21 cellular contexts compared by ENCODE assay signal in the genomic region with DNA sequence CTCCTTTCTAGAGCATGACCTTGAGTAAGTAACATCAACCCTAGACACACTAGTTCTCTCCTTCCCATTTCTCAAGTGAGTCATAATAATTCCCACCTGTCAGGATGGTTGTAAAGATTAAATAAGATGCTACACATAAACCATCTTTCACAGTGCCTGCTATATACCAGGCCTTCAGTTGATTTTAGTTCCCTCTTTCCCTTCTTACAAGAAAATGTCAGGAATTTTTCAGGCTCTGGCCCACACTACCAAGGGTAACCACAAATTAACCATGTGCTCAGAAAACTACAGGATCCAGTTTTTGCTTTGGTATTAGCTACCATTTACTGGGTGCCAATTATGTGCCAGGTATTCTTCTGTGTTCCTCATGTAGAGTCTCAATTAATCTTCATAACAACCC. TPM values are rescaled to one million over a fixed set of nuclear protein-coding genes. Genes with fewer than 3 reads are reported as not detected.
A peak's percentile ranks its signal among the peaks of the same experiment; 100 is the strongest.
DNase-seq lines count a peak whose midpoint lies in the region; FAIRE-seq and TF ChIP-seq lines count a peak whose summit lies in the region.
"Had no signal": no experiment of that assay in that cellular context is flagged by ENCODE, and none has a peak within 500 bp of the region (broad histone marks: within the 10 kb centered on the region; RNA-seq: fewer than 3 reads in every experiment).

No MANE protein-coding gene starts in this region.

- H2BK120ac ChIP-seq in mesenchymal stem cell (ENCODE audit: low read depth, low read length) = no peak overlapping the region

- H3K36me3 ChIP-seq in astrocyte (ENCODE audit: insufficient read depth, low read length) (no peaks in the 10 kb centered on the region), mesenchymal stem cell (ENCODE audit: control insufficient read depth in 1 of 2, insufficient read depth in 2 of 2, low read depth in 1 of 2, low read length in 2 of 2) (peaks cover 7 to 10% of the 10 kb centered on the region in 2 experiments)
- H3K36me3 ChIP-seq: BLaER1 had no signal

- H3K4me3 ChIP-seq in astrocyte (ENCODE audit: insufficient read depth, low read depth, low read length) = no peak overlapping the region
- H3K4me3 ChIP-seq in fibroblast of villous mesenchyme (ENCODE audit: low read depth, low read length) = no peak overlapping the region
- H3K4me3 ChIP-seq in mesenchymal stem cell (ENCODE audit: insufficient read depth in 1 of 2, low read depth in 1 of 2, low read length in 2 of 2) = no peak overlapping the region
- H3K4me3 ChIP-seq: BLaER1 had no signal

- TF ChIP-seq CTCF in astrocyte (IDR thresholded peaks at IDR 0.05; ENCODE audit: insufficient read depth, low read depth, low read length) (no peak), fibroblast of villous mesenchyme (IDR thresholded peaks at IDR 0.05; ENCODE audit: insufficient read depth, low read depth, low read length) (no peak)

- no peak overlapping the region for H4K8ac ChIP-seq in mesenchymal stem cell (ENCODE audit: low read length)

- FAIRE-seq in astrocyte (lab: Jason Lieb, UNC) (no peak), frontal cortex (lab: Jason Lieb, UNC) (no peak)
- FAIRE-seq: D721Med, GM12891, H54, HepG2, RCC 7860 had no signal

- H4K91ac ChIP-seq in mesenchymal stem cell (ENCODE audit: low read length) = no peak overlapping the region

- H3K23ac ChIP-seq in mesenchymal stem cell (ENCODE audit: low read length in 2 of 2) = no peak overlapping the region

- H3K4me1 ChIP-seq in astrocyte (ENCODE audit: insufficient read depth, low read length) = no peaks in the 10 kb centered on the region
- H3K4me1 ChIP-seq in mesenchymal stem cell (ENCODE audit: control insufficient read depth, insufficient read depth, low read depth, low read length) = no peaks in the 10 kb centered on the region
- H3K4me1 ChIP-seq: BLaER1 had no signal

- no peak overlapping the region for H2AFZ ChIP-seq in astrocyte (ENCODE audit: low read depth, low read length)
- H2AFZ ChIP-seq in mesenchymal stem cell (ENCODE audit: low read depth, low read length) = no peak overlapping the region

- DNase-seq in GM03348 (ENCODE audit: low spot score) (peak; percentile 22), astrocyte (ENCODE audit: low read depth) (peak; percentile 39), fibroblast of villous mesenchyme (ENCODE audit: low read depth) (peak; percentile 8), GOT3 (lab: John Stamatoyannopoulos, UW) (no peak), frontal cortex (ENCODE audit: low spot score in 2 of 2) (no peak), HuH-7.5 (ENCODE audit: low spot score) (no peak), mesenchymal stem cell (no peak)
- DNase-seq: CD4-positive, CD25-positive, alpha-beta regulatory T cell; KBM-7; MV-4-11; NCI-H1105; NCI-H1436 treated with DMSO at 0.1 percent for 48 hours; NCI-H187 treated with DMSO at 0.1 percent for 48 hours; NCI-H524; NCI-H774 had no signal

- H3K14ac ChIP-seq in mesenchymal stem cell (ENCODE audit: low read length in 2 of 2) = no peak overlapping the region

- no peaks in the 10 kb centered on the region for H3K9me3 ChIP-seq in astrocyte (ENCODE audit: insufficient read depth, low read depth, low read length)
- H3K9me3 ChIP-seq in mesenchymal stem cell (ENCODE audit: control insufficient read depth, low read length) = no peaks in the 10 kb centered on the region
- H3K9me3 ChIP-seq: BLaER1 had no signal

- no peak overlapping the region for H3K27ac Mint-ChIP-seq in astrocyte (ENCODE audit: unreplicated experiment)
- H3K27ac Mint-ChIP-seq: CD4-positive, CD25-positive, alpha-beta regulatory T cell had no signal

- H3K9ac ChIP-seq in astrocyte (ENCODE audit: low read length) (no peak overlapping the region), mesenchymal stem cell (ENCODE audit: low read length) (no peak overlapping the region)
- H3K9ac ChIP-seq: BLaER1 had no signal

- no peak overlapping the region for H2BK15ac ChIP-seq in mesenchymal stem cell (ENCODE audit: low read depth, poor library complexity, severe bottlenecking)

- H2BK5ac ChIP-seq in mesenchymal stem cell (ENCODE audit: low read depth, low read length, poor library complexity, severe bottlenecking) = no peak overlapping the region

- H4K20me1 ChIP-seq in astrocyte (ENCODE audit: insufficient read depth, low read length) = no peaks in the 10 kb centered on the region
- H4K20me1 ChIP-seq: BLaER1 had no signal

- peaks cover 18% of the 10 kb centered on the region for H3K4me1 Mint-ChIP-seq in astrocyte (ENCODE audit: low read depth, unreplicated experiment)
- H3K4me1 Mint-ChIP-seq: CD4-positive, CD25-positive, alpha-beta regulatory T cell had no signal

- H3K27me3 ChIP-seq in astrocyte (ENCODE audit: insufficient read depth, low read length) = no peaks in the 10 kb centered on the region
- no peaks in the 10 kb centered on the region for H3K27me3 ChIP-seq in mesenchymal stem cell (ENCODE audit: control insufficient read depth in 1 of 2, insufficient read depth in 1 of 2, low read length in 2 of 2)
- H3K27me3 ChIP-seq: BLaER1 had no signal

- H3K79me2 ChIP-seq in astrocyte (ENCODE audit: insufficient read depth, low read length) = no peaks in the 10 kb centered on the region

- H3K36me3 Mint-ChIP-seq in astrocyte (ENCODE audit: low read depth, unreplicated experiment) = peaks cover 9% of the 10 kb centered on the region
- H3K36me3 Mint-ChIP-seq: CD4-positive, CD25-positive, alpha-beta regulatory T cell had no signal

- no peak overlapping the region for H2BK12ac ChIP-seq in mesenchymal stem cell (ENCODE audit: low read length in 2 of 2)

- H3K4me3 Mint-ChIP-seq in astrocyte (ENCODE audit: unreplicated experiment) = no peak overlapping the region
- H3K4me3 Mint-ChIP-seq: CD4-positive, CD25-positive, alpha-beta regulatory T cell had no signal

- H3K79me1 ChIP-seq in mesenchymal stem cell (replicated peaks; ENCODE audit: low read length, poor library complexity, severe bottlenecking) = no peaks in the 10 kb centered on the region

- H3K18ac ChIP-seq in mesenchymal stem cell (ENCODE audit: low read depth in 1 of 2, low read length in 2 of 2) = no peak overlapping the region

- no peak overlapping the region for H2AK5ac ChIP-seq in mesenchymal stem cell (ENCODE audit: low read length, severe bottlenecking)

- H3K4ac ChIP-seq in mesenchymal stem cell (ENCODE audit: low read depth in 1 of 2, low read length in 2 of 2) = no peak overlapping the region

- H3K27ac ChIP-seq in astrocyte (ENCODE audit: low read depth, low read length) (no peak overlapping the region), mesenchymal stem cell (ENCODE audit: low read length, poor library complexity, severe bottlenecking) (no peak overlapping the region)
- H3K27ac ChIP-seq: BLaER1 had no signal

- H3K27me3 Mint-ChIP-seq in astrocyte (ENCODE audit: low read depth, unreplicated experiment) = no peaks in the 10 kb centered on the region
- H3K27me3 Mint-ChIP-seq: CD4-positive, CD25-positive, alpha-beta regulatory T cell had no signal

- no peaks in the 10 kb centered on the region for H3K9me3 Mint-ChIP-seq in astrocyte (ENCODE audit: unreplicated experiment)
- H3K9me3 Mint-ChIP-seq: CD4-positive, CD25-positive, alpha-beta regulatory T cell had no signal

- H3K4me2 ChIP-seq in astrocyte (ENCODE audit: low read length) = no peak overlapping the region
- no peak overlapping the region for H3K4me2 ChIP-seq in mesenchymal stem cell (ENCODE audit: low read length, poor library complexity, severe bottlenecking)
- H3K4me2 ChIP-seq: BLaER1 had no signal

RNA-seq across cellular contexts. Expression of a gene that starts 42.7 kb away (rescaled TPM):
- 139 and 143 TPM in 2 replicates for total RNA-seq in astrocyte
- 180 and 248 TPM in 2 replicates for total RNA-seq in fibroblast of villous mesenchyme
- total RNA-seq in frontal cortex = 236 TPM
- polyA plus RNA-seq in mesenchymal stem cell (2013, experiment 1 of 2) = 93.4 TPM
- polyA plus RNA-seq in mesenchymal stem cell (2013, experiment 2 of 2) = 95.5 TPM

Comparison
In these comparisons a context has a peak if more than half of its experiments do, and no peak if none do; other contexts are left out.
1. DNase-seq: peak in GM03348 (single experiment), astrocyte (single experiment) and fibroblast of villous mesenchyme (single experiment); none in GOT3 (single experiment), frontal cortex (0 of 2), HuH-7.5 (single experiment) and mesenchymal stem cell (single experiment).